Comparison of ENCODE assay signal across 8 cellular contexts in genomic region chr1:185156854-185157598, GRCh38. TPM values are rescaled to one million over a fixed set of nuclear protein-coding genes. Genes with fewer than 3 reads are reported as not detected.
A peak's percentile ranks its signal among the peaks of the same experiment; 100 is the strongest.
DNase-seq lines count a peak whose midpoint lies in the region; ATAC-seq and TF ChIP-seq lines count a peak whose summit lies in the region.

Gene SWT1, plus strand, starts transcription at chr1:185157167. Its CDS starts 3,675 bp downstream, at chr1:185160842.
Gene TRMT1L, minus strand, starts transcription at chr1:185156953. Its CDS starts 241 bp downstream, at chr1:185156712.

- no peaks in the 10 kb centered on the region for H3K27me3 ChIP-seq in Panc1 (ENCODE audit: control insufficient read depth, insufficient read depth, low read length)
- H3K27me3 ChIP-seq in esophagus squamous epithelium, result no peaks in the 10 kb centered on the region

- no TSS peak for BruUV-seq in Panc1 (replicated peaks; lab: Mats Ljungman, UMichigan)

- H3K9me3 ChIP-seq in Panc1 (ENCODE audit: control insufficient read depth, insufficient read depth, low read depth, low read length) (no peaks in the 10 kb centered on the region), esophagus squamous epithelium (no peaks in the 10 kb centered on the region)

- 0% methylated on average over 37 to 39 of the region's 63 CpGs for WGBS in esophagus squamous epithelium, 2 donors

- H3K4me3 ChIP-seq in Panc1 (ENCODE audit: low read depth in 2 of 2, low read length in 2 of 2), result peak within 1 kb of the TSS; percentile 79 to 99
- peak within 1 kb of the TSS; percentile 64 to 95 (median 88) for H3K4me3 ChIP-seq in esophagus squamous epithelium

- TF ChIP-seq CTCF in Panc1 (IDR thresholded peaks at IDR 0.05) (no peak), esophagus squamous epithelium (IDR thresholded peaks at IDR 0.05) (peak in 1 of 6 experiments; percentile 5)

- in situ Hi-C loops in Panc1 (cut with HindIII; ENCODE audit: low pct_unique_long_range_greater_than_20kb, low sequenced_read_pairs), result no loop called here

- intact Hi-C loops in Panc1 (cut with micrococcal nuclease; ENCODE audit: unreplicated experiment) (no loop called here), esophagus squamous epithelium (cut with DNase I) (no loop called here)

- H3K4me1 ChIP-seq in Panc1 (ENCODE audit: control insufficient read depth, insufficient read depth, low read length) (peaks cover 12% of the 10 kb centered on the region), esophagus squamous epithelium (peaks cover 0 to 45% (median 13%) of the 10 kb centered on the region in 3 donors)

- peak in 3 of 4 donors; percentile 94 to 99 (median 98) for TF ChIP-seq POLR2A in esophagus squamous epithelium (IDR thresholded peaks at IDR 0.05)

- CTCF ChIA-PET in Panc1 (lab: Charles Lee), result no interaction called here

- DNase-seq in DMS53 (lab: John Stamatoyannopoulos, UW), result peak; percentile 99
- peak; percentile 98 for DNase-seq in KG1 (lab: John Stamatoyannopoulos, UW)
- DNase-seq in Panc1 (ENCODE audit: low read depth, low spot score), result peak; percentile 92
- DNase-seq in activated T-helper 1 cell treated with Interleukin-2 at 50 U/mL for 16 hours (ENCODE audit: low read depth), result peak; percentile 97
- peak; percentile 99 for DNase-seq in esophagus squamous epithelium (lab: John Stamatoyannopoulos, UW)
- DNase-seq in myocyte (ENCODE audit: low read depth), result peak; percentile 100
- DNase-seq in stimulated activated CD8-positive, alpha-beta memory T cell treated with anti-CD3 and anti-CD28 coated beads, Interleukin-7, amount 100 ng/mL, for 48 hours (ENCODE audit: extremely low read depth in 1 of 2, low read depth in 1 of 2), result peak; percentile 95 to 98

- peak within 1 kb of the TSS; percentile 95 for H3K27ac ChIP-seq in Panc1 (ENCODE audit: low read length)
- peak within 1 kb of the TSS; percentile 96 to 99 (median 98) for H3K27ac ChIP-seq in esophagus squamous epithelium

- ATAC-seq in GM21723 (IDR thresholded peaks at IDR 0.05; ENCODE audit: unreplicated experiment) (peak; percentile 93), Panc1 (peak; percentile 98)

- peaks cover 2% of the 10 kb centered on the region; the same call in 1 of the 2 replicates for H3K36me3 ChIP-seq in Panc1 (ENCODE audit: control insufficient read depth, insufficient read depth, low read length)
- H3K36me3 ChIP-seq in esophagus squamous epithelium, result peaks cover 0 to 11% (median 0%) of the 10 kb centered on the region in 3 donors

- POLR2A ChIA-PET in Panc1 (lab: Charles Lee), result interaction anchor here (0.6 kb wide), 1 partner anchor 637 kb away, joined by 4 read pairs; no protein-coding TSS in a partner anchor

RNA-seq across cellular contexts. Expression of gene SWT1, which starts in this region (rescaled TPM):
- total RNA-seq in Panc1 (2021; ENCODE audit: unreplicated experiment), result 2.1 TPM
- 1.3 TPM for polyA plus RNA-seq in Panc1 (2012; ENCODE audit: insufficient read length)
- 1 to 10 TPM; 1.9 to 6.5 (median 3.5) TPM for total RNA-seq in esophagus squamous epithelium
- total RNA-seq in myocyte, result 4.6 and 6.7 TPM in 2 replicates
- 1.4 TPM for polyA plus RNA-seq in myocyte (2012)

RNA-seq across cellular contexts. Expression of gene TRMT1L, which starts in this region (rescaled TPM):
- total RNA-seq in Panc1 (2021; ENCODE audit: unreplicated experiment) (19.5 TPM), esophagus squamous epithelium (10 to 100 TPM in 3 of 4 donors, 1 to 10 TPM in 1; 7.9 to 29.9 (median 15.3) TPM), myocyte (25.7 and 32.6 TPM in 2 replicates)
- polyA plus RNA-seq in Panc1 (2012; ENCODE audit: insufficient read length), result 8.1 TPM
- 9.2 TPM for polyA plus RNA-seq in myocyte (2012)

Comparison
In these comparisons a context has a peak if more than half of its experiments do, and no peak if none do; other contexts are left out.
1. Peak in every context shown above with its lines: DNase-seq, ATAC-seq, H3K4me3 ChIP-seq and H3K27ac ChIP-seq.